In genomic region chr19:39270091-39270871, GRCh38 we compare ENCODE assay signal across 1 cellular context.
TF ChIP-seq lines count a peak whose summit lies in the region.

No MANE protein-coding gene starts in this region.

TF ChIP-seq in A549, 52 proteins besides CTCF, POLR2A, EP300 and RAD21:
- TF ChIP-seq HMGXB4 (CRISPR knock-in tag; IDR thresholded peaks at IDR 0.05; ENCODE audit: borderline replicate concordance), result no peak
- TF ChIP-seq REST (IDR thresholded peaks at IDR 0.05), result no peak
- no peak for TF ChIP-seq CHD2 (IDR thresholded peaks at IDR 0.05; ENCODE audit: low read length, partially characterized antibody)
- TF ChIP-seq NPAS2 (CRISPR knock-in tag; IDR thresholded peaks at IDR 0.05; ENCODE audit: borderline replicate concordance), result no peak
- no peak for TF ChIP-seq ZFP36 (IDR thresholded peaks at IDR 0.05; ENCODE audit: borderline replicate concordance, partially characterized antibody)
- no peak for TF ChIP-seq MAX (IDR thresholded peaks at IDR 0.05)
- TF ChIP-seq JUN (IDR thresholded peaks at IDR 0.05), result no peak
- TF ChIP-seq ZNF302 (CRISPR knock-in tag; IDR thresholded peaks at IDR 0.05), result no peak
- no peak for TF ChIP-seq RNF2 (IDR thresholded peaks at IDR 0.05; ENCODE audit: borderline replicate concordance, low read depth)
- no peak for TF ChIP-seq HOXB13 (CRISPR knock-in tag; IDR thresholded peaks at IDR 0.05; ENCODE audit: low read depth)
- no peak for TF ChIP-seq FOSL2 (IDR thresholded peaks at IDR 0.05)
- TF ChIP-seq FOSL2 (CRISPR knock-in tag; IDR thresholded peaks at IDR 0.05), result no peak
- no peak for TF ChIP-seq EHF (CRISPR knock-in tag; IDR thresholded peaks at IDR 0.05)
